Comparison of ENCODE assay signal across 8 cellular contexts in genomic region chr3:148992027-148992634, GRCh38. TPM values are rescaled to one million over a fixed set of nuclear protein-coding genes. Genes with fewer than 3 reads are reported as not detected.
A peak's percentile ranks its signal among the peaks of the same experiment; 100 is the strongest.
DNase-seq lines count a peak whose midpoint lies in the region; ATAC-seq and TF ChIP-seq lines count a peak whose summit lies in the region.

No MANE protein-coding gene starts in this region.

- H3K36me3 ChIP-seq in neural cell (ENCODE audit: insufficient read depth, low read length): no peaks in the 10 kb centered on the region

- no peak for TF ChIP-seq EP300 in neural cell (conservative IDR thresholded peaks at IDR 0.05; ENCODE audit: poor library complexity, severe bottlenecking)

- peak; percentile 26 for ATAC-seq in HG02623 (IDR thresholded peaks at IDR 0.05; ENCODE audit: unreplicated experiment)

- peaks cover 12% of the 10 kb centered on the region for H3K27me3 ChIP-seq in neural cell (ENCODE audit: insufficient read depth, low read depth, low read length)

- no peak overlapping the region for H3K27ac ChIP-seq in neural cell (ENCODE audit: low read length)

- TF ChIP-seq RAD21 in neural cell (conservative IDR thresholded peaks at IDR 0.05): no peak

- H3K9me3 ChIP-seq in neural cell (ENCODE audit: low read length): no peaks in the 10 kb centered on the region

- no peak overlapping the region for H3K4me2 ChIP-seq in neural cell (ENCODE audit: low read length)

- H3K79me2 ChIP-seq in neural cell (replicated peaks; ENCODE audit: insufficient read depth, low read length): no peaks in the 10 kb centered on the region

- H4K20me1 ChIP-seq in neural cell (ENCODE audit: insufficient read depth): no peaks in the 10 kb centered on the region

- H3K9me2 ChIP-seq in neural cell (ENCODE audit: insufficient read depth, low read length): no peaks in the 10 kb centered on the region

- no peaks in the 10 kb centered on the region for H3F3A ChIP-seq in neural cell (ENCODE audit: insufficient read depth, low read length, poor library complexity, severe bottlenecking)

- no peak for TF ChIP-seq CTCF in GM12864 (IDR thresholded peaks at IDR 0.05; ENCODE audit: low read depth, low read length, missing control alignments)
- TF ChIP-seq CTCF in fibroblast of pulmonary artery (IDR thresholded peaks at IDR 0.05; ENCODE audit: low read length, missing control alignments): no peak
- no peak for TF ChIP-seq CTCF in neural cell (IDR thresholded peaks at IDR 0.05; ENCODE audit: poor library complexity, severe bottlenecking)

- peak overlapping the region; percentile 95 for H3K4me3 ChIP-seq in GM12864 (ENCODE audit: low read depth, low read length)
- peak overlapping the region; percentile 75 for H3K4me3 ChIP-seq in fibroblast of pulmonary artery (replicated peaks; ENCODE audit: low read depth, low read length)
- H3K4me3 ChIP-seq in neural cell (ENCODE audit: low read length): peak overlapping the region; percentile 90

- no peak overlapping the region for H2AFZ ChIP-seq in neural cell (ENCODE audit: low read depth, low read length)

- DNase-seq in A172 (ENCODE audit: low spot score): peak; percentile 27
- DNase-seq in GM12864 (ENCODE audit: low read depth): no peak
- DNase-seq in NCI-H1105 treated with DMSO at 0.1 percent for 48 hours (lab: John Stamatoyannopoulos, UW): peak; percentile 35
- DNase-seq in activated T-cell treated with anti-CD3 and anti-CD28 coated beads, Interleukin-2, amount 50 U/mL, for 48 hours: peak; percentile 57 to 63
- peak; percentile 35 for DNase-seq in fibroblast of pulmonary artery (ENCODE audit: low read depth)
- no peak for DNase-seq in NCI-H226

- H3K9ac ChIP-seq in neural cell (ENCODE audit: low read length): peak overlapping the region; percentile 49

TF ChIP-seq in neural cell, 6 proteins besides CTCF, POLR2A, EP300 and RAD21:
- TF ChIP-seq SMC3 (conservative IDR thresholded peaks at IDR 0.05; ENCODE audit: poor library complexity) (no peak), POLR2AphosphoS5 (IDR thresholded peaks at IDR 0.05) (no peak), REST (IDR thresholded peaks at IDR 0.05; ENCODE audit: borderline replicate concordance) (no peak)

RNA-seq across cellular contexts. Expression of gene GYG1, which starts 0.8 kb away (rescaled TPM):
- 27.8 and 39.0 TPM in 2 replicates for total RNA-seq in A172 (2014; rRNA removed; shearing (Covaris generic))
- 2.4 and 3.1 TPM in 2 replicates for polyA plus RNA-seq in neural cell
- 3.4 and 4.4 TPM in 2 replicates for polyA minus RNA-seq in neural cell

Comparison
In these comparisons a context has a peak if more than half of its experiments do, and no peak if none do; other contexts are left out.
1. DNase-seq: peak in A172 (single experiment), NCI-H1105 treated with DMSO at 0.1 percent for 48 hours (single experiment), activated T-cell treated with anti-CD3 and anti-CD28 coated beads, Interleukin-2, amount 50 U/mL, for 48 hours (2 of 2) and fibroblast of pulmonary artery (single experiment); none in GM12864 (single experiment) and NCI-H226 (single experiment).
2. Peak in every context shown above with its lines, with median percentiles within 50 percentile points of each other: H3K4me3 ChIP-seq.